Comparison of ENCODE assay signal across 10 cellular contexts in genomic region chr7:2800923-2801682, GRCh38. TPM values are rescaled to one million over a fixed set of nuclear protein-coding genes. Genes with fewer than 3 reads are reported as not detected.
DNase-seq lines count a peak whose midpoint lies in the region; ATAC-seq, FAIRE-seq and TF ChIP-seq lines count a peak whose summit lies in the region.
"Had no signal": no experiment of that assay in that cellular context is flagged by ENCODE, and none has a peak within 500 bp of the region (broad histone marks: within the 10 kb centered on the region; RNA-seq: fewer than 3 reads in every experiment).

No MANE protein-coding gene starts in this region.

- no peak overlapping the region for H3K4me3 ChIP-seq in fibroblast of pulmonary artery (replicated peaks; ENCODE audit: low read depth, low read length)

- TF ChIP-seq CTCF in fibroblast of pulmonary artery (IDR thresholded peaks at IDR 0.05; ENCODE audit: low read length, missing control alignments): no peak

- peak; percentile 18 for ATAC-seq in sciatic nerve

- peak; percentile 82 for DNase-seq in Daoy (ENCODE audit: low read depth)
- DNase-seq in RCC 7860 (ENCODE audit: low spot score): no peak
- peak; percentile 89 for DNase-seq in fibroblast of pulmonary artery (ENCODE audit: low read depth)
- peak; percentile 54 for DNase-seq in sciatic nerve (ENCODE audit: low spot score)
- DNase-seq in putamen (ENCODE audit: low spot score): no peak
- DNase-seq in NOMO-1 treated with dmso at 0.1 percent for 144 hours (lab: John Stamatoyannopoulos, UW; ENCODE audit: unreplicated experiment): no peak
- DNase-seq in NCI-H510A treated with DMSO at 0.1 percent for 48 hours (lab: John Stamatoyannopoulos, UW): no peak
- no peak for DNase-seq in ecto neural progenitor cell (ENCODE audit: low spot score)
- DNase-seq: Karpas-422 had no signal

- intact Hi-C loops in sciatic nerve (cut with DNase I): no loop called here

- FAIRE-seq in RCC 7860 (lab: Jason Lieb, UNC): peak; percentile 62
- FAIRE-seq: H54 had no signal

RNA-seq across cellular contexts. Expression of gene GNA12, which starts 43.0 kb away (rescaled TPM):
- 6.3 and 7.5 TPM in 2 replicates for total RNA-seq in Daoy (2014; rRNA removed; shearing (Covaris generic))
- 46.7 TPM for total RNA-seq in sciatic nerve

Comparison
In these comparisons a context has a peak if more than half of its experiments do, and no peak if none do; other contexts are left out.
1. DNase-seq: peak in Daoy (single experiment), fibroblast of pulmonary artery (single experiment) and sciatic nerve (single experiment); none in RCC 7860 (single experiment), putamen (single experiment), NOMO-1 treated with dmso at 0.1 percent for 144 hours (single experiment), NCI-H510A treated with DMSO at 0.1 percent for 48 hours (single experiment) and ecto neural progenitor cell (single experiment).